Comparison of ENCODE assay signal across 20 cellular contexts in the genomic region with DNA sequence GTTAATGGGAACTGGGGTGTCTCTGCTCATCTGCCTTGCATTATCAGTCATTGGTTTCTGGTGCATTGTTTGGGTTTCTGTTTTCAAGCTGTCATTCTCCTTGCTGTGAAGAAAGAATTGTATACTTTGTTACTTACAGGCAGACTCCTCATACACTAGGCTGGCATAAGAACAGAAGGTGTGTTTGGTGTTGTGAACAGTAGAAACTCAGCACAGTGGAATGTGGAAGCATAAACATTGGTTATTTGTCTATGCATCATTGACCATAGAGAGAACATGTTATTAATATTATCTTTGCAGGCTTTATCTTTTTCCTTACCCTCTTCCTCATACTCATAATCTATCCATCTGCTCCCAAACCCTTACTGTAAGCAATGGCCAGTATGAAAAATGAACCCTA. TPM values are rescaled to one million over a fixed set of nuclear protein-coding genes. Genes with fewer than 3 reads are reported as not detected.
"Had no signal": no experiment of that assay in that cellular context is flagged by ENCODE, and none has a peak within 500 bp of the region (broad histone marks: within the 10 kb centered on the region; RNA-seq: fewer than 3 reads in every experiment).

No MANE protein-coding gene starts in this region.

- H3K4me3 ChIP-seq: esophagus muscularis mucosa, gastrocnemius medialis, heart right ventricle, pancreas, thyroid gland had no signal

- H3K36me3 ChIP-seq: esophagus muscularis mucosa, gastrocnemius medialis, heart right ventricle, pancreas, thyroid gland had no signal

- ATAC-seq: gastrocnemius medialis, heart right ventricle, left ventricle myocardium superior, pancreas, WTC11 had no signal

- H3K27ac Mint-ChIP-seq: activated CD4-positive, alpha-beta T cell treated with anti-CD3 and anti-CD28 coated beads, Interleukin-2, amount 10 ng/mL, durations not matched to agents 24 days and 14 days; activated naive CD4-positive, alpha-beta T cell treated with anti-CD3 and anti-CD28 coated beads for 36 hours; brain; endodermal cell; T-helper 1 cell treated with Interleukin-12 subunit alpha and Interleukin-12 subunit beta and Interleukin-4 antibody, amounts not matched to agents 30 μg/mL and 1 μg/mL, for 36 hours; WTC11 had no signal

- H3K36me3 Mint-ChIP-seq: brain had no signal

- H3K9me3 Mint-ChIP-seq: activated CD4-positive, alpha-beta T cell treated with anti-CD3 and anti-CD28 coated beads, Interleukin-2, amount 10 ng/mL, durations not matched to agents 24 days and 14 days; T-helper 1 cell treated with Interleukin-12 subunit alpha and Interleukin-12 subunit beta and Interleukin-4 antibody, amounts not matched to agents 30 μg/mL and 1 μg/mL, for 36 hours had no signal

- DNase-seq: activated naive CD4-positive, alpha-beta T cell treated with anti-CD3 and anti-CD28 coated beads for 36 hours; endodermal cell; gastrocnemius medialis; heart right ventricle; islet precursor cell; left ventricle myocardium superior; pancreas; retina; thyroid gland had no signal

- H3K27me3 Mint-ChIP-seq: activated CD4-positive, alpha-beta T cell treated with anti-CD3 and anti-CD28 coated beads, Interleukin-2, amount 10 ng/mL, durations not matched to agents 24 days and 14 days; brain had no signal

- H3K4me3 Mint-ChIP-seq: activated CD4-positive, alpha-beta T cell treated with anti-CD3 and anti-CD28 coated beads, Interleukin-2, amount 10 ng/mL, durations not matched to agents 24 days and 14 days; activated naive CD4-positive, alpha-beta T cell treated with anti-CD3 and anti-CD28 coated beads for 36 hours; brain; endodermal cell; neural crest cell; T-helper 1 cell treated with Interleukin-12 subunit alpha and Interleukin-12 subunit beta and Interleukin-4 antibody, amounts not matched to agents 30 μg/mL and 1 μg/mL, for 36 hours; WTC11 had no signal

- H3K27ac ChIP-seq: esophagus muscularis mucosa, gastrocnemius medialis, heart right ventricle, pancreas, thyroid gland had no signal

- H3K4me1 ChIP-seq: esophagus muscularis mucosa, gastrocnemius medialis, heart right ventricle, pancreas, thyroid gland had no signal

- H3K27me3 ChIP-seq: esophagus muscularis mucosa, gastrocnemius medialis, heart right ventricle, pancreas, thyroid gland had no signal

- FAIRE-seq: pancreas, urothelium cell line had no signal

- H3K4me1 Mint-ChIP-seq: activated CD4-positive, alpha-beta T cell treated with anti-CD3 and anti-CD28 coated beads, Interleukin-2, amount 10 ng/mL, durations not matched to agents 24 days and 14 days; neural crest cell; WTC11 had no signal

- H3K9me3 ChIP-seq: esophagus muscularis mucosa, gastrocnemius medialis, pancreas, thyroid gland had no signal

RNA-seq across cellular contexts. Expression of a gene that starts 18.2 kb away (rescaled TPM):
- total RNA-seq: activated CD4-positive, alpha-beta T cell treated with anti-CD3 and anti-CD28 coated beads, Interleukin-2, amount 10 ng/mL, durations not matched to agents 24 days and 14 days; activated naive CD4-positive, alpha-beta T cell treated with anti-CD3 and anti-CD28 coated beads for 36 hours; cerebellum; dermis microvascular lymphatic vessel endothelial cell; endodermal cell; esophagus muscularis mucosa; gastrocnemius medialis; heart right ventricle; left ventricle myocardium superior; mesenteric fat pad; neural crest cell; pancreas; skeletal muscle tissue; thyroid gland had no signal
- polyA plus RNA-seq: heart right ventricle had no signal
